ENCODE assay signal across 13 cellular contexts in the genomic region with DNA sequence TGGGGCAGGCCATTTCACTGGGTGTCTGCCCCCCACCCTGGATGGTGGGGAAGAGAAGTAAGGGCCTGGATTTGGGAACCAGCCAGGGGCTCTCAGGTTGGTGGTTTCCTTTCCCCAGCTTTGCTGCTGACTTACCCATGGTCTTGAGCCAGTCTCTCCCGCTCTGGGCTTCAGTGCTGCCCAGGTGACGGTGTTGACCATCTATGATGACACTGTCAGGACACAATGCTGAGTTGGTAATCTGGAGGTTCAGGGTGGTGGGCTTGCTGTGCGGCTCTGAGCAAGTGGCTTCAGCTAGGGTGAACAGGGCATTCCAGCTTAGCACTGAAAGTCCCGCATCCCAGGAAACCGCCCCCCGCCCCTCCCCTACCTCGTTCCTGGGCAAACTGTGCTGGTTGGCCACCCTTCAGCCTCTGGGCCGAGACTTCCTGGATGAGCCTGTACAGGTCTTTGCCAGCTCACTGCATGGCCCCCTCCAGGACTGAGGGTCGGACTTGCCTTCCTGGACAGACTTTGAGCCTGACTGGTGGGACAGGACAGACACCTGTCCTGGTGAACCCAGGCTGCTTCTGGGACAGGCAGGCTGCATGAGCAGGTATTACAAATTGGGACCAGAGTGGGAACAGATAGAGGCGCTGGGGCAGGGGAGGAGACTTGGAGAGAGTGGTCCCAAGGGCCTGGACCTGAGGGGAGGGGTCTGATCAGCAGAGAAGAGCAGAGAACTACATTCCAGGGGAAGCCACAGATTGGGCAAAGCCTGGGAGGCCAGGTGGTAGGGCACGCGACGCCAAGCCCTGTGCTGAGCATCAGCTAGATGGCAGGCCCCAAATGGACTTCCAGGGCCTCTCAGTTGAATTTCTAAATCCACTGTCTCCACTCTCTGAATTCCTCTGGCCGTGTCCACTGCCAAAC. TPM values are rescaled to one million over a fixed set of nuclear protein-coding genes. Genes with fewer than 3 reads are reported as not detected.
A peak's percentile ranks its signal among the peaks of the same experiment; 100 is the strongest.
DNase-seq lines count a peak whose midpoint lies in the region; ATAC-seq lines count a peak whose summit lies in the region.
"Had no signal": no experiment of that assay in that cellular context is flagged by ENCODE, and none has a peak within 500 bp of the region (broad histone marks: within the 10 kb centered on the region; RNA-seq: fewer than 3 reads in every experiment).

No MANE protein-coding gene starts in this region.

- H3K36me3 Mint-ChIP-seq in central memory CD8-positive, alpha-beta T cell (ENCODE audit: insufficient read depth), result peaks cover 3% of the 10 kb centered on the region
- no peaks in the 10 kb centered on the region for H3K36me3 Mint-ChIP-seq in naive thymus-derived CD8-positive, alpha-beta T cell

- peak overlapping the region; percentile 87 for H3K27ac Mint-ChIP-seq in central memory CD8-positive, alpha-beta T cell (ENCODE audit: low read depth)
- peak overlapping the region; percentile 75 to 98 (median 94) for H3K27ac Mint-ChIP-seq in naive thymus-derived CD8-positive, alpha-beta T cell

- intact Hi-C loops in left cardiac atrium (cut with DNase I) (no loop called here), Right ventricle myocardium inferior (cut with DNase I) (no loop called here)

- no peaks in the 10 kb centered on the region for H3K9me3 Mint-ChIP-seq in central memory CD8-positive, alpha-beta T cell
- no peaks in the 10 kb centered on the region for H3K9me3 Mint-ChIP-seq in naive thymus-derived CD8-positive, alpha-beta T cell
- H3K9me3 Mint-ChIP-seq: H9 had no signal

- H3K4me3 Mint-ChIP-seq in central memory CD8-positive, alpha-beta T cell, result peak overlapping the region; percentile 69
- H3K4me3 Mint-ChIP-seq in naive thymus-derived CD8-positive, alpha-beta T cell, result peak overlapping the region; percentile 24 to 92 (median 76)
- H3K4me3 Mint-ChIP-seq: H9 had no signal

- POLR2A ChIA-PET in naive thymus-derived CD8-positive, alpha-beta T cell (lab: Charles Lee), result interaction anchor here (1.2 to 3.4 kb wide), 4 partner anchors 12 to 25 kb away, joined by 5 to 17 read pairs (median 10); no protein-coding TSS in a partner anchor

- ATAC-seq in left cardiac atrium (no peak), Right ventricle myocardium inferior (no peak), GM19328 (IDR thresholded peaks at IDR 0.05; ENCODE audit: unreplicated experiment) (no peak)
- no peak for ATAC-seq in central memory CD8-positive, alpha-beta T cell (replicated peaks; ENCODE audit: extremely low read depth, poor library complexity, severe bottlenecking)
- ATAC-seq in naive thymus-derived CD8-positive, alpha-beta T cell, result no peak
- ATAC-seq: Panc1 had no signal

- no peaks in the 10 kb centered on the region for H3K27me3 Mint-ChIP-seq in central memory CD8-positive, alpha-beta T cell
- no peaks in the 10 kb centered on the region for H3K27me3 Mint-ChIP-seq in naive thymus-derived CD8-positive, alpha-beta T cell

- peaks cover 20% of the 10 kb centered on the region for H3K4me1 Mint-ChIP-seq in central memory CD8-positive, alpha-beta T cell
- H3K4me1 Mint-ChIP-seq in naive thymus-derived CD8-positive, alpha-beta T cell, result peaks cover 22 to 70% (median 63%) of the 10 kb centered on the region in 4 donors

- DNase-seq in left cardiac atrium (peak; percentile 17), Right ventricle myocardium inferior (ENCODE audit: missing footprints) (no peak), NCI-H2171 (lab: John Stamatoyannopoulos, UW) (no peak), NCI-H2196 treated with DMSO at 0.1 percent for 48 hours (lab: John Stamatoyannopoulos, UW; ENCODE audit: unreplicated experiment) (no peak), middle frontal gyrus (ENCODE audit: extremely low spot score, low spot score) (no peak)
- DNase-seq in central memory CD8-positive, alpha-beta T cell (ENCODE audit: low spot score in 2 of 2), result no peak
- no peak for DNase-seq in naive thymus-derived CD8-positive, alpha-beta T cell
- DNase-seq: H9, Karpas-422, NCI-H2107, WERI-Rb-1 had no signal

RNA-seq across cellular contexts. Expression of a gene that starts 19.9 kb away (rescaled TPM):
- total RNA-seq in left cardiac atrium (10 to 100 TPM; 51.4 to 58.0 TPM), Right ventricle myocardium inferior (48.8 TPM)
- 10 to 100 TPM; 11.2 to 11.6 TPM for total RNA-seq in naive thymus-derived CD8-positive, alpha-beta T cell
- 1 to 10 TPM; 1.4 to 2.7 (median 2.6) TPM for polyA plus RNA-seq in naive thymus-derived CD8-positive, alpha-beta T cell
